ENCODE assay signal across 1 cellular context in genomic region chr11:76777325-76777724, GRCh38.
TF ChIP-seq lines count a peak whose summit lies in the region.

No MANE protein-coding gene starts in this region.

TF ChIP-seq in IMR-90, 13 proteins besides CTCF, POLR2A, EP300 and RAD21 (continued from another document):
- TF ChIP-seq ELK1 (IDR thresholded peaks at IDR 0.05; ENCODE audit: borderline replicate concordance, low read depth, low read length): no peak
- no peak for TF ChIP-seq BHLHE40 (IDR thresholded peaks at IDR 0.05; ENCODE audit: low read depth, low read length)
- no peak for TF ChIP-seq MAFK (IDR thresholded peaks at IDR 0.05; ENCODE audit: low read depth, low read length)
- no peak for TF ChIP-seq CEBPB (IDR thresholded peaks at IDR 0.05; ENCODE audit: low read depth, low read length)
- no peak for TF ChIP-seq SMC3 (IDR thresholded peaks at IDR 0.05; ENCODE audit: low read depth, low read length)
- no peak for TF ChIP-seq MAZ (IDR thresholded peaks at IDR 0.05; ENCODE audit: borderline replicate concordance, low read depth, low read length)
- no peak for TF ChIP-seq MXI1 (IDR thresholded peaks at IDR 0.05; ENCODE audit: borderline replicate concordance, low read depth, low read length)
- TF ChIP-seq RFX5 (IDR thresholded peaks at IDR 0.05; ENCODE audit: low read depth, low read length): no peak
- TF ChIP-seq USF2 (IDR thresholded peaks at IDR 0.05; ENCODE audit: low read depth, low read length): no peak
- no peak for TF ChIP-seq RCOR1 (IDR thresholded peaks at IDR 0.05; ENCODE audit: insufficient replicate concordance, low read length)
